In genomic region chr1:54132485-54132884, GRCh38 we compare ENCODE assay signal across 2 cellular contexts.
TF ChIP-seq lines count a peak whose summit lies in the region.

No MANE protein-coding gene starts in this region.

TF ChIP-seq in HEK293, 187 proteins besides CTCF, POLR2A, EP300 and RAD21 (continued from another document):
- no peak for TF ChIP-seq ZNF521 (tag by site-specific recombination; IDR thresholded peaks at IDR 0.05)
- TF ChIP-seq ZNF514 (tag by site-specific recombination; IDR thresholded peaks at IDR 0.05): no peak
- TF ChIP-seq ZSCAN5A (tag by site-specific recombination; IDR thresholded peaks at IDR 0.05): no peak
- TF ChIP-seq INSM2 (tag by site-specific recombination; IDR thresholded peaks at IDR 0.05): no peak
- TF ChIP-seq ZNF518A (tag by site-specific recombination; conservative IDR thresholded peaks at IDR 0.05; ENCODE audit: low read depth): no peak

TF ChIP-seq in K562, 482 proteins besides CTCF, POLR2A, EP300 and RAD21 (continued from another document):
- TF ChIP-seq CUX1 (CRISPR knock-in tag; IDR thresholded peaks at IDR 0.05) (no peak), FOSL1 (tag; conservative IDR thresholded peaks at IDR 0.05) (peak; percentile 68), JUND (IDR thresholded peaks at IDR 0.05; ENCODE audit: borderline replicate concordance, low read depth, low read length) (peak; percentile 5; the same call in 1 of the 2 replicates), JUND (tag; IDR thresholded peaks at IDR 0.05; ENCODE audit: borderline replicate concordance, low read depth, low read length) (no peak), CBFA2T2 (conservative IDR thresholded peaks at IDR 0.05) (peak; percentile 37), CBFA2T3 (IDR thresholded peaks at IDR 0.05) (peak; percentile 63), TOE1 (IDR thresholded peaks at IDR 0.05; ENCODE audit: borderline replicate concordance) (no peak), TOE1 (CRISPR knock-in tag; IDR thresholded peaks at IDR 0.05; ENCODE audit: borderline replicate concordance, low read depth) (no peak), ARID1B (IDR thresholded peaks at IDR 0.05) (peak; percentile 19; the same call in 1 of the 2 replicates)
